In genomic region chr11:94243571-94244229, GRCh38 we compare ENCODE assay signal across 28 cellular contexts.
"Had no signal": no experiment of that assay in that cellular context is flagged by ENCODE, and none has a peak within 500 bp of the region (broad histone marks: within the 10 kb centered on the region; RNA-seq: fewer than 3 reads in every experiment).

No MANE protein-coding gene starts in this region.

- DNase-seq: activated B cell treated with CpG ODN at 0.5 μM for 24 hours; activated CD4-positive, alpha-beta T cell treated with anti-CD3 and anti-CD28 coated beads for 1 hour; activated CD4-positive, alpha-beta T cell treated with anti-CD3 and anti-CD28 coated beads, Interleukin-2, amount 10 ng/mL, durations not matched to agents 24 days and 14 days; activated CD4-positive, alpha-beta T cell treated with anti-CD3 and anti-CD28 coated beads, Interleukin-2, amount 50 U/mL, for 48 hours; activated CD8-positive, alpha-beta memory T cell treated with anti-CD3 and anti-CD28 coated beads, Interleukin-2, amount 10 ng/mL, durations not matched to agents 7 days and 5 days; activated effector memory CD4-positive, alpha-beta T cell treated with Interleukin-2 at 50 U/mL for 16 hours; activated naive CD4-positive, alpha-beta T cell; activated T-cell treated with anti-CD3 and anti-CD28 coated beads, Interleukin-2, amount 50 U/mL, for 24 hours; amniotic stem cell; caudate nucleus; KG1; NCI-H1092; NCI-H1417 treated with DMSO at 0.1 percent for 48 hours; NCI-H1694; NCI-H2029; NCI-H2107; NCI-H345; NCI-H510A; NCI-H526 treated with DMSO at 0.1 percent for 48 hours; PC-9; SIG-M5; T-cell; T-helper 2 cell; T1000 had no signal

- H3K27ac Mint-ChIP-seq: activated B cell treated with CpG ODN at 0.5 μM for 24 hours; activated CD4-positive, alpha-beta T cell treated with anti-CD3 and anti-CD28 coated beads, Interleukin-2, amount 10 ng/mL, durations not matched to agents 24 days and 14 days; activated CD8-positive, alpha-beta memory T cell treated with anti-CD3 and anti-CD28 coated beads, Interleukin-2, amount 10 ng/mL, durations not matched to agents 7 days and 5 days; activated naive CD4-positive, alpha-beta T cell treated with anti-CD3 and anti-CD28 coated beads, Interleukin-2, amount 50 U/mL, for 24 hours; activated T-cell treated with anti-CD3 and anti-CD28 coated beads, Interleukin-2, amount 50 U/mL, for 24 hours; activated T-helper 1 cell treated with anti-CD3 and anti-CD28 coated beads, Interleukin-12 subunit alpha, Interleukin-12 subunit beta, Interleukin-2, Interleukin-4 antibody, amounts not matched to agents 30 ng/mL and 10 ng/mL and 1 ng/mL, durations not matched to agents 14 hours and 24 hours and 36 hours; T-cell had no signal

- H3K36me3 Mint-ChIP-seq: activated CD8-positive, alpha-beta memory T cell treated with anti-CD3 and anti-CD28 coated beads, Interleukin-2, amount 10 ng/mL, durations not matched to agents 7 days and 5 days; activated naive CD4-positive, alpha-beta T cell treated with anti-CD3 and anti-CD28 coated beads, Interleukin-2, amount 50 U/mL, for 24 hours; T-cell had no signal

- H3K4me3 Mint-ChIP-seq: activated B cell treated with CpG ODN at 0.5 μM for 24 hours; activated CD4-positive, alpha-beta T cell treated with anti-CD3 and anti-CD28 coated beads, Interleukin-2, amount 10 ng/mL, durations not matched to agents 24 days and 14 days; activated CD8-positive, alpha-beta memory T cell treated with anti-CD3 and anti-CD28 coated beads, Interleukin-2, amount 10 ng/mL, durations not matched to agents 7 days and 5 days; activated naive CD4-positive, alpha-beta T cell treated with anti-CD3 and anti-CD28 coated beads, Interleukin-2, amount 50 U/mL, for 24 hours; activated T-cell treated with anti-CD3 and anti-CD28 coated beads, Interleukin-2, amount 50 U/mL, for 24 hours; activated T-helper 1 cell treated with anti-CD3 and anti-CD28 coated beads, Interleukin-12 subunit alpha, Interleukin-12 subunit beta, Interleukin-2, Interleukin-4 antibody, amounts not matched to agents 30 ng/mL and 10 ng/mL and 1 ng/mL, durations not matched to agents 14 hours and 24 hours and 36 hours; T-cell had no signal

- H3K4me1 Mint-ChIP-seq: activated B cell treated with CpG ODN at 0.5 μM for 24 hours; activated CD4-positive, alpha-beta T cell treated with anti-CD3 and anti-CD28 coated beads, Interleukin-2, amount 10 ng/mL, durations not matched to agents 24 days and 14 days; activated CD8-positive, alpha-beta memory T cell treated with anti-CD3 and anti-CD28 coated beads, Interleukin-2, amount 10 ng/mL, durations not matched to agents 7 days and 5 days; activated naive CD4-positive, alpha-beta T cell treated with anti-CD3 and anti-CD28 coated beads, Interleukin-2, amount 50 U/mL, for 24 hours; T-cell had no signal

- ATAC-seq: activated CD8-positive, alpha-beta memory T cell treated with anti-CD3 and anti-CD28 coated beads, Interleukin-2, amount 10 ng/mL, durations not matched to agents 7 days and 5 days; T-cell had no signal

- H2AFZ ChIP-seq: PC-9 had no signal

- H3K27me3 ChIP-seq: ascending aorta had no signal

- H3K27me3 Mint-ChIP-seq: activated B cell treated with CpG ODN at 0.5 μM for 24 hours; activated CD4-positive, alpha-beta T cell treated with anti-CD3 and anti-CD28 coated beads, Interleukin-2, amount 10 ng/mL, durations not matched to agents 24 days and 14 days; activated CD8-positive, alpha-beta memory T cell treated with anti-CD3 and anti-CD28 coated beads, Interleukin-2, amount 10 ng/mL, durations not matched to agents 7 days and 5 days; activated naive CD4-positive, alpha-beta T cell treated with anti-CD3 and anti-CD28 coated beads, Interleukin-2, amount 50 U/mL, for 24 hours had no signal

- H3K27ac ChIP-seq: ascending aorta, PC-9 had no signal

- FAIRE-seq: TTC549 had no signal

- H3K4me3 ChIP-seq: ascending aorta, PC-9 had no signal

- H3K4me2 ChIP-seq: PC-9 had no signal

- H3K4me1 ChIP-seq: ascending aorta had no signal

- H3K36me3 ChIP-seq: ascending aorta had no signal

- H3K9me3 Mint-ChIP-seq: activated B cell treated with CpG ODN at 0.5 μM for 24 hours; activated naive CD4-positive, alpha-beta T cell treated with anti-CD3 and anti-CD28 coated beads, Interleukin-2, amount 50 U/mL, for 24 hours; activated T-cell treated with anti-CD3 and anti-CD28 coated beads, Interleukin-2, amount 50 U/mL, for 24 hours; activated T-helper 1 cell treated with anti-CD3 and anti-CD28 coated beads, Interleukin-12 subunit alpha, Interleukin-12 subunit beta, Interleukin-2, Interleukin-4 antibody, amounts not matched to agents 30 ng/mL and 10 ng/mL and 1 ng/mL, durations not matched to agents 14 hours and 24 hours and 36 hours had no signal
